1 cellular context compared by ENCODE assay signal in the genomic region with DNA sequence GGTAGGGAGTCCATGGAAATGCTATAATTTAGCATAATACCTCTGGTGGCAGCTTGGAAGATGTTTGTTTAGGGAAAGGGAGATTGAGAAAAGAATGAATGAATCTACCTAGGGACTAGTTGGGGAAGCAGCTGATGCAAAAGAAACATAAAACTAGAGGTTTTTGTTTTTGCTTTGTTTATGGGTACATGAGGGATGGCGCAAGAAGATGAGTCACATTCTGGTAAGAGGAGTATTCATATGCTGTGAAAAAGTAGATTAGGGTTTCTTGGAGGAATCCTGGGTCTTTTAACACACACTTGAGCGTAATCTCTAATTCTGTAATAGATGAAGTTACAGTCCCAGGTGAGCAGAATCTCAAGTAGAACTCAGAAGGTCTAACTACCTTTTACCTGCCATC.
TF ChIP-seq lines count a peak whose summit lies in the region.

No MANE protein-coding gene starts in this region.

TF ChIP-seq in IMR-90, 13 proteins besides CTCF, POLR2A, EP300 and RAD21 (continued from another document):
- TF ChIP-seq BHLHE40 (IDR thresholded peaks at IDR 0.05; ENCODE audit: low read depth, low read length) (no peak), CEBPB (IDR thresholded peaks at IDR 0.05; ENCODE audit: low read depth, low read length) (peak; percentile 87), CHD1 (IDR thresholded peaks at IDR 0.05; ENCODE audit: low read depth, low read length) (no peak), SMC3 (IDR thresholded peaks at IDR 0.05; ENCODE audit: low read depth, low read length) (no peak)
TF ChIP-seq in IMR-90: peak in this region for 2.
